27 cellular contexts compared by ENCODE assay signal in genomic region chr3:106691476-106691875, GRCh38.
"Had no signal": no experiment of that assay in that cellular context is flagged by ENCODE, and none has a peak within 500 bp of the region (broad histone marks: within the 10 kb centered on the region; RNA-seq: fewer than 3 reads in every experiment).

No MANE protein-coding gene starts in this region.

- H3K9me2 ChIP-seq: SK-N-SH had no signal

- H3K36me3 ChIP-seq: ascending aorta, brain microvascular endothelial cell, cardiac muscle cell had no signal

- H3K9ac ChIP-seq: SK-N-SH had no signal

- H3K27me3 ChIP-seq: ascending aorta, brain microvascular endothelial cell, cardiac muscle cell had no signal

- H3K4me3 ChIP-seq: ascending aorta, cardiac muscle cell, K562 had no signal

- H3K4me2 ChIP-seq: SK-N-SH had no signal

- ATAC-seq: activated naive CD4-positive, alpha-beta T cell treated with anti-CD3 and anti-CD28 coated beads, Interleukin-2, amount 50 U/mL, for 72 hours; activated naive CD8-positive, alpha-beta T cell treated with anti-CD3 and anti-CD28 coated beads, Interleukin-2, amount 50 U/mL, for 24 hours; activated T-cell treated with anti-CD3 and anti-CD28 coated beads, Interleukin-2, amount 50 U/mL, for 4 hours; K562; Right ventricle myocardium inferior had no signal

- FAIRE-seq: K562 had no signal

- H3K4me1 ChIP-seq: ascending aorta had no signal

- H3K9me3 ChIP-seq: ascending aorta, SK-N-SH had no signal

- DNase-seq: activated CD4-positive, alpha-beta memory T cell treated with anti-CD3 and anti-CD28 coated beads for 36 hours; activated CD4-positive, alpha-beta T cell treated with anti-CD3 and anti-CD28 coated beads, Interleukin-2, amount 10 ng/mL, durations not matched to agents 7 days and 5 days; activated CD4-positive, CD25-positive, alpha-beta regulatory T cell; activated CD8-positive, alpha-beta memory T cell treated with anti-CD3 and anti-CD28 coated beads for 24 hours; activated effector memory CD4-positive, alpha-beta T cell treated with anti-CD3 and anti-CD28 coated beads, Interleukin-2, amount 50 U/mL, for 16 hours; activated naive CD4-positive, alpha-beta T cell treated with Interleukin-2 at 50 U/mL for 16 hours; activated naive CD8-positive, alpha-beta T cell treated with anti-CD3 and anti-CD28 coated beads, Interleukin-2, amount 50 U/mL, for 24 hours; activated T-cell treated with anti-CD3 and anti-CD28 coated beads, Interleukin-2, amount 50 U/mL, for 4 hours; amniotic stem cell; brain microvascular endothelial cell; Kasumi-1; NCI-H1105 treated with DMSO at 0.1 percent for 48 hours; NCI-H146; NCI-H187 treated with DMSO at 0.1 percent for 48 hours; NCI-H2107; NCI-H446; NCI-H524; NCI-H82; RPMI8226; SK-N-SH; T-helper 1 cell had no signal

- H3K27ac ChIP-seq: ascending aorta, brain microvascular endothelial cell, cardiac muscle cell, VCaP had no signal
